15 cellular contexts compared by ENCODE assay signal in genomic region chr22:37336474-37337028, GRCh38. TPM values are rescaled to one million over a fixed set of nuclear protein-coding genes. Genes with fewer than 3 reads are reported as not detected.
DNase-seq lines count a peak whose midpoint lies in the region; ATAC-seq and TF ChIP-seq lines count a peak whose summit lies in the region.
"Had no signal": no experiment of that assay in that cellular context is flagged by ENCODE, and none has a peak within 500 bp of the region (broad histone marks: within the 10 kb centered on the region; RNA-seq: fewer than 3 reads in every experiment).

No MANE protein-coding gene starts in this region.

- H3K4me2 ChIP-seq in mesenchymal stem cell (ENCODE audit: low read length, poor library complexity, severe bottlenecking): no peak overlapping the region

- no peak overlapping the region for H4K8ac ChIP-seq in mesenchymal stem cell (ENCODE audit: low read length)

- in situ Hi-C loops in gastrocnemius medialis (cut with MboI; ENCODE audit: low sequenced_read_pairs in 4 of 4): no loop called here

- no peak overlapping the region for H3K18ac ChIP-seq in mesenchymal stem cell (ENCODE audit: low read depth in 1 of 2, low read length in 2 of 2)

- H2AFZ ChIP-seq in mesenchymal stem cell (ENCODE audit: low read depth, low read length): no peak overlapping the region

- no peaks in the 10 kb centered on the region for H3K79me1 ChIP-seq in mesenchymal stem cell (replicated peaks; ENCODE audit: low read length, poor library complexity, severe bottlenecking)

- H3K9me3 ChIP-seq in RWPE2 (ENCODE audit: severe bottlenecking): no peaks in the 10 kb centered on the region
- no peaks in the 10 kb centered on the region for H3K9me3 ChIP-seq in mesenchymal stem cell (ENCODE audit: control insufficient read depth, low read length)
- H3K9me3 ChIP-seq in gastrocnemius medialis: no peaks in the 10 kb centered on the region
- H3K9me3 ChIP-seq: HAP-1 had no signal

- H3K27ac ChIP-seq in RWPE2 (ENCODE audit: poor library complexity, severe bottlenecking) (peak overlapping the region; percentile 12), mesenchymal stem cell (ENCODE audit: low read length, poor library complexity, severe bottlenecking) (no peak overlapping the region), gastrocnemius medialis (no peak overlapping the region)

- 65% methylated on average over 10 of the region's 11 CpGs for WGBS in mesenchymal stem cell

- no peak overlapping the region for H3K14ac ChIP-seq in mesenchymal stem cell (ENCODE audit: low read length in 2 of 2)

- intact Hi-C loops in gastrocnemius medialis (cut with DNase I; ENCODE audit: low total_unique reads): no loop called here

- H3K4me3 ChIP-seq in RWPE2 (ENCODE audit: severe bottlenecking): no peak overlapping the region
- no peak overlapping the region for H3K4me3 ChIP-seq in mesenchymal stem cell (ENCODE audit: insufficient read depth in 1 of 2, low read depth in 1 of 2, low read length in 2 of 2)
- no peak overlapping the region for H3K4me3 ChIP-seq in gastrocnemius medialis
- H3K4me3 ChIP-seq: HAP-1 had no signal

- TF ChIP-seq CTCF in RWPE2 (IDR thresholded peaks at IDR 0.05; ENCODE audit: poor library complexity, severe bottlenecking) (no peak), gastrocnemius medialis (IDR thresholded peaks at IDR 0.05 in 4 of 5, conservative IDR thresholded peaks at IDR 0.05 in 1 of 5) (no peak)

- H2AK5ac ChIP-seq in mesenchymal stem cell (ENCODE audit: low read length, severe bottlenecking): peak overlapping the region; percentile 25

- ATAC-seq in RWPE2 (ENCODE audit: low read depth) (peak; percentile 23; the same call in 1 of the 3 replicates), gastrocnemius medialis (no peak), GM21528 (IDR thresholded peaks at IDR 0.05; ENCODE audit: low FRiP score, unreplicated experiment) (no peak), HG03175 (IDR thresholded peaks at IDR 0.05; ENCODE audit: unreplicated experiment) (no peak)

- no peak overlapping the region for H2BK120ac ChIP-seq in mesenchymal stem cell (ENCODE audit: low read depth, low read length)

- DNase-seq in NCI-H2171 (lab: John Stamatoyannopoulos, UW) (peak; percentile 24), RWPE2 (ENCODE audit: low spot score) (no peak), mesenchymal stem cell (no peak), gastrocnemius medialis (no peak)
- no peak for DNase-seq in effector CD4-positive, alpha-beta T cell
- DNase-seq: AML-193, COR-L47, NCI-H1417, NCI-H187 treated with DMSO at 0.1 percent for 48 hours, NCI-H774, SHP77 treated with DMSO at 0.1 percent for 48 hours had no signal

- no peak overlapping the region for H2BK5ac ChIP-seq in mesenchymal stem cell (ENCODE audit: low read depth, low read length, poor library complexity, severe bottlenecking)

- TF ChIP-seq POLR2A in gastrocnemius medialis (IDR thresholded peaks at IDR 0.05): no peak

- H4K91ac ChIP-seq in mesenchymal stem cell (ENCODE audit: low read length): no peak overlapping the region

- no peak overlapping the region for H2BK15ac ChIP-seq in mesenchymal stem cell (ENCODE audit: low read depth, poor library complexity, severe bottlenecking)

- peak overlapping the region in 1 of 2 experiments; percentile 35 for H2BK12ac ChIP-seq in mesenchymal stem cell (ENCODE audit: low read length in 2 of 2)

- H3K23ac ChIP-seq in mesenchymal stem cell (ENCODE audit: low read length in 2 of 2): no peak overlapping the region

- no peaks in the 10 kb centered on the region for H3K27me3 ChIP-seq in RWPE2 (ENCODE audit: insufficient read depth, poor library complexity, severe bottlenecking)
- peaks cover 0 to 71% of the 10 kb centered on the region in 2 experiments for H3K27me3 ChIP-seq in mesenchymal stem cell (ENCODE audit: control insufficient read depth in 1 of 2, insufficient read depth in 1 of 2, low read length in 2 of 2)
- peaks cover 50 to 70% (median 57%) of the 10 kb centered on the region in 3 donors for H3K27me3 ChIP-seq in gastrocnemius medialis

- peaks cover 17% of the 10 kb centered on the region for H3K4me1 ChIP-seq in RWPE2 (ENCODE audit: insufficient read depth, poor library complexity, severe bottlenecking)
- H3K4me1 ChIP-seq in mesenchymal stem cell (ENCODE audit: control insufficient read depth, insufficient read depth, low read depth, low read length): peaks cover 45% of the 10 kb centered on the region
- H3K4me1 ChIP-seq in gastrocnemius medialis: no peaks in the 10 kb centered on the region

- H3K36me3 ChIP-seq in RWPE2 (ENCODE audit: low read depth) (no peaks in the 10 kb centered on the region), mesenchymal stem cell (ENCODE audit: control insufficient read depth in 1 of 2, insufficient read depth in 2 of 2, low read depth in 1 of 2, low read length in 2 of 2) (peaks cover 0 to 3% of the 10 kb centered on the region in 2 experiments), gastrocnemius medialis (no peaks in the 10 kb centered on the region)
- H3K36me3 ChIP-seq: HAP-1 had no signal

- no peak overlapping the region for H3K4ac ChIP-seq in mesenchymal stem cell (ENCODE audit: low read depth in 1 of 2, low read length in 2 of 2)

- no peak overlapping the region for H3K9ac ChIP-seq in mesenchymal stem cell (ENCODE audit: low read length)

RNA-seq across cellular contexts. Expression of gene CYTH4, which starts 54.2 kb away (rescaled TPM):
- 0.65 TPM for polyA plus RNA-seq in mesenchymal stem cell (2013, experiment 1 of 2)
- 0.41 TPM for polyA plus RNA-seq in mesenchymal stem cell (2013, experiment 2 of 2)
- 1 to 10 TPM in 3 of 4 donors, not detected in 1; 1.7 to 2.2 (median 2.0) TPM for total RNA-seq in gastrocnemius medialis
- total RNA-seq: NCI-H460 had no signal
